In the genomic region with DNA sequence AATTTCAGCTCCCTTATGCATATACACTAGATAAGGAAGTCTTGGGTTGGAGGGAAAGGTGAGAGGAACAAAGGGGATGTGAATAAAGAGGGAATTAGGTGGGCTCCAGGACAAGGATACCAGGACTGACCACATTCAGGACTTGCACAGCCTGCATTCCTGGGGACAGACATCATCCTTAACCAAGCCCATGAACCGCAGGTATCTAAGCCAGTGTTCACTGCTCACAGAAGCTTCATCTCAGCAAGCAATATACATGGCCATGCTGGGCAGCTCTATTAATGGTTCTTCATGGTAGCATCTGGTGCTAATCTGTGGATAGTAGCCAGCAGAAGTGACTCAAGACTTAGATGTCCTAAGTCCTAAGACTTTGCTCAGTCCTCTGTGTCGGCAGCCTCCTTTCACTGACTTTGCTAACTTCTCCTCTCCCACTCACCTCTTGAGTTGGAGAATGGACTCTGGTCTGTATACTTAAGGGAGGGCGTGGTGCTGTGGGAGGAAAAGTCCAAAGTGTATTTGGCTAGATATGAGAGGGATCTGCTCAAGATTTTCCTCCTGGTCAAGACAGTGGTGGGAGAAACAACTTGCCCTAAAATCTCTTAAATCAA, we compare ENCODE assay signal across 20 cellular contexts.
DNase-seq lines count a peak whose midpoint lies in the region; ATAC-seq, FAIRE-seq and TF ChIP-seq lines count a peak whose summit lies in the region.
"Had no signal": no experiment of that assay in that cellular context is flagged by ENCODE, and none has a peak within 500 bp of the region (broad histone marks: within the 10 kb centered on the region; RNA-seq: fewer than 3 reads in every experiment).

No MANE protein-coding gene starts in this region.

- H3K14ac ChIP-seq in H1 (ENCODE audit: insufficient read length): no peak overlapping the region

- H3K27ac Mint-ChIP-seq in immature natural killer cell: no peak overlapping the region
- H3K27ac Mint-ChIP-seq in CD8-positive, alpha-beta T cell: no peak overlapping the region
- H3K27ac Mint-ChIP-seq: CD14-positive monocyte had no signal

- H3K18ac ChIP-seq in H1 (ENCODE audit: extremely low read depth, low read length): no peak overlapping the region

- no peaks in the 10 kb centered on the region for H3K79me1 ChIP-seq in H1 (ENCODE audit: low read depth, low read length)

- no peak overlapping the region for H3K9ac ChIP-seq in H1 (replicated peaks in 1 of 4; ENCODE audit: extremely low read depth in 1 of 4, low read depth in 3 of 4, low read length in 3 of 4)
- no peak overlapping the region for H3K9ac ChIP-seq in HepG2 (ENCODE audit: insufficient read depth, low read depth, low read length)

- no peaks in the 10 kb centered on the region for H3K36me3 Mint-ChIP-seq in immature natural killer cell
- no peaks in the 10 kb centered on the region for H3K36me3 Mint-ChIP-seq in CD8-positive, alpha-beta T cell
- H3K36me3 Mint-ChIP-seq: CD14-positive monocyte had no signal

- H3K79me2 ChIP-seq in H1 (ENCODE audit: control insufficient read depth in 1 of 2, insufficient read depth in 2 of 2, low read length in 2 of 2) (no peaks in the 10 kb centered on the region; a peak in 1 of 4 replicates), HepG2 (ENCODE audit: insufficient read depth, low read length) (no peaks in the 10 kb centered on the region)

- H2BK15ac ChIP-seq in H1 (ENCODE audit: low read length): no peak overlapping the region

- TF ChIP-seq CTCF in H1 (IDR thresholded peaks at IDR 0.05; ENCODE audit: control extremely low read depth in 1 of 3, insufficient read depth in 1 of 3, low read depth in 1 of 3, low read length in 3 of 3) (no peak), HepG2 (CRISPR knock-in tag; IDR thresholded peaks at IDR 0.05) (no peak)
- no peak for TF ChIP-seq CTCF in CD8-positive, alpha-beta T cell (IDR thresholded peaks at IDR 0.05)

- DNase-seq in HuH-7.5 (ENCODE audit: low spot score) (peak; percentile 15), H1 (ENCODE audit: low read depth in 1 of 2, low spot score in 2 of 2) (no peak), HepG2 (ENCODE audit: low spot score) (no peak), small intestine (peak; percentile 98), immature natural killer cell (no peak), NCI-H2196 (lab: John Stamatoyannopoulos, UW; ENCODE audit: unreplicated experiment) (no peak)
- no peak for DNase-seq in CD8-positive, alpha-beta T cell
- DNase-seq: COR-L47, KG1, NCI-H1048, NCI-H1436 treated with DMSO at 0.1 percent for 48 hours, NCI-H2081, NCI-H510A, NCI-H774, Right ventricle myocardium superior had no signal

- TF ChIP-seq RAD21 in H1 (IDR thresholded peaks at IDR 0.05 in 1 of 2, conservative IDR thresholded peaks at IDR 0.05 in 1 of 2; ENCODE audit: low read depth in 2 of 2, low read length in 2 of 2): no peak
- TF ChIP-seq RAD21 in HepG2 (CRISPR knock-in tag; IDR thresholded peaks at IDR 0.05): no peak

- no peak overlapping the region for H2BK12ac ChIP-seq in H1 (ENCODE audit: low read depth, low read length)

- H2AK5ac ChIP-seq in H1 (ENCODE audit: low read depth, low read length): no peak overlapping the region

- no peaks in the 10 kb centered on the region for H3K4me1 Mint-ChIP-seq in immature natural killer cell
- H3K4me1 Mint-ChIP-seq in CD8-positive, alpha-beta T cell (ENCODE audit: low read depth): no peaks in the 10 kb centered on the region
- H3K4me1 Mint-ChIP-seq: CD14-positive monocyte had no signal

- H3K27ac ChIP-seq in H1 (ENCODE audit: low read depth, low read length): no peak overlapping the region
- H3K27ac ChIP-seq in HepG2 (ENCODE audit: extremely low read length, insufficient read depth, low read length): no peak overlapping the region
- H3K27ac ChIP-seq in small intestine (ENCODE audit: low read depth in 1 of 2, low read length in 1 of 2): peak overlapping the region in 1 of 2 donors; percentile 83
- H3K27ac ChIP-seq in CD8-positive, alpha-beta T cell (ENCODE audit: low read depth, low read length): no peak overlapping the region
- H3K27ac ChIP-seq: HL-60, SK-N-MC had no signal

- no peaks in the 10 kb centered on the region for H3K27me3 ChIP-seq in H1 (replicated peaks in 1 of 4; ENCODE audit: control insufficient read depth in 3 of 4, extremely low read depth in 1 of 4, insufficient read depth in 3 of 4, low read length in 3 of 4)
- no peaks in the 10 kb centered on the region for H3K27me3 ChIP-seq in HepG2 (ENCODE audit: control insufficient read depth in 1 of 2, insufficient read depth in 2 of 2, low read length in 2 of 2)
- no peaks in the 10 kb centered on the region for H3K27me3 ChIP-seq in small intestine (ENCODE audit: control insufficient read depth in 2 of 2, insufficient read depth in 2 of 2, low read length in 2 of 2)
- H3K27me3 ChIP-seq in CD8-positive, alpha-beta T cell (ENCODE audit: insufficient read depth, low read length): no peaks in the 10 kb centered on the region

- H2AFZ ChIP-seq in H1 (ENCODE audit: low read length): 0 out of 2 replicates have a peak overlapping the region, but pooled peaks have one; percentile 11
- no peak overlapping the region for H2AFZ ChIP-seq in HepG2 (ENCODE audit: low read length)

- H3K9me3 ChIP-seq in H1 (ENCODE audit: insufficient read depth in 2 of 2, low read depth in 1 of 2, low read length in 1 of 2) (no peaks in the 10 kb centered on the region), HepG2 (ENCODE audit: low read length) (no peaks in the 10 kb centered on the region), small intestine (ENCODE audit: control insufficient read depth, low read depth) (no peaks in the 10 kb centered on the region)
- no peaks in the 10 kb centered on the region for H3K9me3 ChIP-seq in CD8-positive, alpha-beta T cell (ENCODE audit: low read length)
- H3K9me3 ChIP-seq: HAP-1 had no signal

- H3K4me3 ChIP-seq in H1 (ENCODE audit: extremely low read depth in 1 of 4, insufficient read depth in 2 of 4, low read depth in 3 of 4, low read length in 4 of 4) (no peak overlapping the region; a peak in 2 of 8 replicates), HepG2 (replicated peaks in 1 of 3; ENCODE audit: insufficient read depth in 1 of 3, low read depth in 2 of 3, low read length in 3 of 3) (no peak overlapping the region), small intestine (ENCODE audit: low read depth in 1 of 2, low read length in 2 of 2) (no peak overlapping the region)
- H3K4me3 ChIP-seq in CD8-positive, alpha-beta T cell (ENCODE audit: low read depth, low read length): no peak overlapping the region
- H3K4me3 ChIP-seq: HAP-1, SK-N-MC had no signal

- H3K27me3 Mint-ChIP-seq in immature natural killer cell (ENCODE audit: low read depth in 3 of 3): peaks cover 0 to 2% (median 0%) of the 10 kb centered on the region in 3 donors
- peaks cover 10% of the 10 kb centered on the region for H3K27me3 Mint-ChIP-seq in CD8-positive, alpha-beta T cell (ENCODE audit: low read depth)

- no peak overlapping the region for H3K23ac ChIP-seq in H1 (ENCODE audit: insufficient read length)

- WGBS in H1 (ENCODE audit: extremely low coverage in 1 of 2, insufficient coverage in 1 of 2, insufficient read length in 1 of 2, insufficient replicate concordance in 2 of 2, low coverage in 1 of 2, low lambda C conversion rate in 2 of 2, missing lambda C conversion rate in 1 of 2), 2 experiments: 94% methylated on average over 3 of the region's 3 CpGs; no CpG with 5 or more reads in 1 of the 2 experiments
- 0% methylated on average over 3 of the region's 3 CpGs for WGBS in HepG2 (ENCODE audit: low lambda C conversion rate)
- WGBS in small intestine, 3 donors: 20 to 57% (median 41%) methylated on average over 3 of the region's 3 CpGs

- ATAC-seq in HepG2 (peak; percentile 55; the same call in 2 of the 3 replicates), HG03378 (IDR thresholded peaks at IDR 0.05; ENCODE audit: unreplicated experiment) (no peak)
- ATAC-seq in CD8-positive, alpha-beta T cell: no peak

- intact Hi-C loops in HepG2 (cut with micrococcal nuclease; ENCODE audit: unreplicated experiment): no loop called here
- intact Hi-C loops in CD8-positive, alpha-beta T cell (cut with DNase I, micrococcal nuclease): no loop called here

- no peak overlapping the region for H2BK5ac ChIP-seq in H1 (ENCODE audit: low read depth, low read length)

- H4K20me1 ChIP-seq in H1 (replicated peaks in 1 of 2; ENCODE audit: control insufficient read depth in 1 of 2, insufficient read depth in 2 of 2, low read length in 2 of 2): no peaks in the 10 kb centered on the region
- no peaks in the 10 kb centered on the region for H4K20me1 ChIP-seq in HepG2 (ENCODE audit: insufficient read depth, low read length)

- H3K4ac ChIP-seq in H1 (replicated peaks; ENCODE audit: insufficient read length, low read depth, low read length): no peak overlapping the region

- no peak overlapping the region for H3K56ac ChIP-seq in H1 (replicated peaks; ENCODE audit: insufficient read length, low read depth, low read length)

- H3K4me3 Mint-ChIP-seq in immature natural killer cell: no peak overlapping the region
- H3K4me3 Mint-ChIP-seq in CD8-positive, alpha-beta T cell: no peak overlapping the region
- H3K4me3 Mint-ChIP-seq: CD14-positive monocyte had no signal

- CTCF ChIA-PET in H1 (lab: Charles Lee; ENCODE audit: partially characterized antibody): interaction anchor here (0.6 to 1.4 kb wide), 3 partner anchors 149 to 1572 kb away, joined by 3 to 4 read pairs (median 3); no protein-coding TSS in a partner anchor
- CTCF ChIA-PET in HepG2 (lab: Yijun Ruan, JAX; ENCODE audit: low intra/inter-chr PET ratio, low total read pairs): no interaction called here
- CTCF ChIA-PET in CD8-positive, alpha-beta T cell (lab: Charles Lee): no interaction called here

- H3K23me2 ChIP-seq in H1 (ENCODE audit: low read depth, low read length): no peaks in the 10 kb centered on the region

- TF ChIP-seq EP300 in H1 (IDR thresholded peaks at IDR 0.05; ENCODE audit: borderline replicate concordance in 1 of 2, low read depth in 2 of 2, low read length in 2 of 2) (no peak), HepG2 (IDR thresholded peaks at IDR 0.05; ENCODE audit: low read depth in 2 of 2, low read length in 2 of 2) (no peak), HepG2 (CRISPR knock-in tag; IDR thresholded peaks at IDR 0.05; ENCODE audit: borderline replicate concordance) (no peak)

- no peak for TF ChIP-seq POLR2A in H1 (IDR thresholded peaks at IDR 0.05; ENCODE audit: control extremely low read depth in 1 of 2, low read depth in 2 of 2, low read length in 2 of 2)
- no peak for TF ChIP-seq POLR2A in HepG2 (IDR thresholded peaks at IDR 0.05; ENCODE audit: insufficient read depth in 1 of 2, low read depth in 2 of 2, low read length in 2 of 2)

- POLR2A ChIA-PET in H1 (lab: Charles Lee; ENCODE audit: partially characterized antibody) (no interaction called here), HepG2 (lab: Yijun Ruan, JAX) (no interaction called here)
- POLR2A ChIA-PET in CD8-positive, alpha-beta T cell (lab: Charles Lee): no interaction called here

- no TSS peak for BruUV-seq in HepG2 (replicated peaks; lab: Mats Ljungman, UMichigan)

- no peak overlapping the region for H2BK120ac ChIP-seq in H1 (replicated peaks; ENCODE audit: low read depth, low read length)

- H3K4me2 ChIP-seq in H1 (ENCODE audit: insufficient read depth in 1 of 2, low read depth in 2 of 2, low read length in 2 of 2) (no peak overlapping the region), HepG2 (ENCODE audit: low read depth, low read length) (no peak overlapping the region)

- no peak overlapping the region for H2BK20ac ChIP-seq in H1 (ENCODE audit: low read length)

- H4K91ac ChIP-seq in H1 (replicated peaks; ENCODE audit: insufficient read length, low read length): no peak overlapping the region

- H3K4me1 ChIP-seq in H1 (replicated peaks in 1 of 4; ENCODE audit: control insufficient read depth in 3 of 4, insufficient read depth in 4 of 4, low read length in 3 of 4) (peaks cover 0 to 3% (median 0%) of the 10 kb centered on the region in 4 experiments; a peak in 1 of 7 replicates), HepG2 (ENCODE audit: insufficient read depth, low read length) (peaks cover 6% of the 10 kb centered on the region), small intestine (ENCODE audit: control insufficient read depth in 2 of 2, insufficient read depth in 1 of 2, low read depth in 1 of 2, low read length in 1 of 2) (peaks cover 0 to 5% of the 10 kb centered on the region in 2 donors)
- no peaks in the 10 kb centered on the region for H3K4me1 ChIP-seq in CD8-positive, alpha-beta T cell (ENCODE audit: insufficient read depth, low read length)
- H3K4me1 ChIP-seq: HAP-1 had no signal

- H4K5ac ChIP-seq in H1 (ENCODE audit: insufficient read length, low read depth, low read length): no peak overlapping the region

- in situ Hi-C loops in HepG2 (cut with HindIII; ENCODE audit: extremely low pct_ligation_motif_present, low pct_unique_long_range_greater_than_20kb): no loop called here

- H3K36me3 ChIP-seq in H1 (ENCODE audit: control insufficient read depth in 2 of 4, insufficient read depth in 4 of 4, low read length in 3 of 4) (no peaks in the 10 kb centered on the region; a peak in 1 of 8 replicates), HepG2 (replicated peaks in 1 of 2; ENCODE audit: control insufficient read depth in 1 of 2, insufficient read depth in 2 of 2, low read length in 2 of 2) (no peaks in the 10 kb centered on the region), small intestine (ENCODE audit: control insufficient read depth in 2 of 2, insufficient read depth in 2 of 2, low read length in 2 of 2) (no peaks in the 10 kb centered on the region)
- H3K36me3 ChIP-seq in CD8-positive, alpha-beta T cell (ENCODE audit: insufficient read depth, low read length): no peaks in the 10 kb centered on the region
- H3K36me3 ChIP-seq: HAP-1 had no signal

- no peak for FAIRE-seq in H1 (lab: Jason Lieb, UNC)
- no peak for FAIRE-seq in HepG2 (lab: Jason Lieb, UNC)
- peak; percentile 67 for FAIRE-seq in small intestine (lab: Jason Lieb, UNC)

- H3K9me3 Mint-ChIP-seq in immature natural killer cell: peaks cover 0 to 11% (median 8%) of the 10 kb centered on the region in 6 donors
- H3K9me3 Mint-ChIP-seq in CD8-positive, alpha-beta T cell: no peaks in the 10 kb centered on the region

- no peak overlapping the region for H4K8ac ChIP-seq in H1 (ENCODE audit: extremely low read depth, insufficient read depth, low read length)

Comparison
In these comparisons a context has a peak if more than half of its experiments do, and no peak if none do; other contexts are left out.
1. DNase-seq: peak in HuH-7.5 (single experiment) and small intestine (single experiment); none in H1 (0 of 2), HepG2 (single experiment), immature natural killer cell (0 of 3), NCI-H2196 (single experiment) and CD8-positive, alpha-beta T cell (0 of 7).